Comparison of ENCODE assay signal across 37 cellular contexts in the genomic region with DNA sequence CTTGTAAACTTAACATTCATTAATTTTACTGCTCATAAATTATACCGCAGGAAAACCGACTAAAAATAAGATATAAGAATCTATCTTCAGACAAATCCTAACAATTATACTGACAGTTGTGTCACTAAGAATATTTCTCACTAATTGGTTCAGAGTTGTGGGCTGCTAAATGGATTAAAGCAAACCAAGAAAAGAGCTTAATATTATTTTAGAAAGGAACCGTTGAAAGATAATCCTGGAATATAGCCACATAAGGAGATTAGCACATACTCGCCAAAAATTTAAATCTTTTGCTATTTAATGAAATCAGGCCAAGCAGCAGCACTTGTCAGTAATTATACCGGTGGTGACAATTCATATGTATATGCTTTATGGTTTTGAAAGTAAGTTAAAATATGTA.
"Had no signal": no experiment of that assay in that cellular context is flagged by ENCODE, and none has a peak within 500 bp of the region (broad histone marks: within the 10 kb centered on the region; RNA-seq: fewer than 3 reads in every experiment).

No MANE protein-coding gene starts in this region.

- H3K4me1 ChIP-seq: ascending aorta had no signal

- H3K9me3 ChIP-seq: ascending aorta had no signal

- H3K27me3 ChIP-seq: ascending aorta, cardiac muscle cell had no signal

- H3K9me3 Mint-ChIP-seq: activated B cell treated with CpG ODN at 0.5 μM for 24 hours; activated CD4-positive, alpha-beta memory T cell treated with anti-CD3 and anti-CD28 coated beads, Interleukin-2, amount 10 ng/mL, durations not matched to agents 7 days and 5 days; activated CD4-positive, alpha-beta T cell treated with anti-CD3 and anti-CD28 coated beads, Interleukin-2, amount 10 ng/mL, durations not matched to agents 24 days and 14 days; activated naive CD4-positive, alpha-beta T cell treated with anti-CD3 and anti-CD28 coated beads, Interleukin-2, amount 10 ng/mL, durations not matched to agents 7 days and 5 days; activated naive CD4-positive, alpha-beta T cell treated with anti-CD3 and anti-CD28 coated beads, Interleukin-2, amount 50 U/mL, for 24 hours; activated naive CD8-positive, alpha-beta T cell treated with anti-CD3 and anti-CD28 coated beads, Interleukin-2, amount 10 ng/mL, durations not matched to agents 7 days and 5 days; activated naive CD8-positive, alpha-beta T cell treated with anti-CD3 and anti-CD28 coated beads, Interleukin-2, amount 50 U/mL, for 24 hours; activated T-cell treated with anti-CD3 and anti-CD28 coated beads, Interleukin-2, amount 50 U/mL, for 24 hours; activated T-helper 2 cell treated with anti-CD3 and anti-CD28 coated beads, Interferon-gamma antibody, Interleukin-2, Interleukin-4, amounts not matched to agents 10 μg/mL and 5 μg/mL and 100 μg/mL, durations not matched to agents 14 hours and 24 hours and 36 hours; central memory CD8-positive, alpha-beta T cell; T-helper 1 cell treated with Interleukin-12 subunit alpha and Interleukin-12 subunit beta and Interleukin-4 antibody, amounts not matched to agents 30 μg/mL and 1 μg/mL, for 36 hours; T-helper 2 cell treated with Interferon-gamma antibody and Interleukin-4, amounts not matched to agents 5 μg/mL and 100 μg/mL, for 36 hours had no signal

- H3K36me3 Mint-ChIP-seq: activated CD8-positive, alpha-beta memory T cell treated with anti-CD3 and anti-CD28 coated beads, Interleukin-2, amount 10 ng/mL, durations not matched to agents 7 days and 5 days; activated naive CD4-positive, alpha-beta T cell treated with anti-CD3 and anti-CD28 coated beads, Interleukin-2, amount 10 ng/mL, durations not matched to agents 7 days and 5 days; activated naive CD4-positive, alpha-beta T cell treated with anti-CD3 and anti-CD28 coated beads, Interleukin-2, amount 50 U/mL, for 24 hours; activated naive CD8-positive, alpha-beta T cell; activated naive CD8-positive, alpha-beta T cell treated with anti-CD3 and anti-CD28 coated beads, Interleukin-2, amount 10 ng/mL, durations not matched to agents 7 days and 5 days; brain had no signal

- H3K27ac ChIP-seq: ascending aorta, cardiac muscle cell, VCaP had no signal

- H3K27ac Mint-ChIP-seq: activated B cell treated with CpG ODN at 0.5 μM for 24 hours; activated CD4-positive, alpha-beta memory T cell treated with anti-CD3 and anti-CD28 coated beads, Interleukin-2, amount 10 ng/mL, durations not matched to agents 7 days and 5 days; activated CD4-positive, alpha-beta T cell treated with anti-CD3 and anti-CD28 coated beads, Interleukin-2, amount 10 ng/mL, durations not matched to agents 24 days and 14 days; activated CD8-positive, alpha-beta memory T cell treated with anti-CD3 and anti-CD28 coated beads, Interleukin-2, amount 10 ng/mL, durations not matched to agents 7 days and 5 days; activated CD8-positive, alpha-beta T cell treated with anti-CD3 and anti-CD28 coated beads, Interleukin-2, amount 10 ng/mL, durations not matched to agents 7 days and 5 days; activated naive CD4-positive, alpha-beta T cell treated with anti-CD3 and anti-CD28 coated beads, Interleukin-2, amount 10 ng/mL, durations not matched to agents 7 days and 5 days; activated naive CD4-positive, alpha-beta T cell treated with anti-CD3 and anti-CD28 coated beads, Interleukin-2, amount 50 U/mL, for 24 hours; activated naive CD8-positive, alpha-beta T cell; activated naive CD8-positive, alpha-beta T cell treated with anti-CD3 and anti-CD28 coated beads, Interleukin-2, amount 10 ng/mL, durations not matched to agents 7 days and 5 days; activated naive CD8-positive, alpha-beta T cell treated with anti-CD3 and anti-CD28 coated beads, Interleukin-2, amount 50 U/mL, for 24 hours; activated T-cell treated with anti-CD3 and anti-CD28 coated beads, Interleukin-2, amount 50 U/mL, for 24 hours; activated T-helper 2 cell treated with anti-CD3 and anti-CD28 coated beads, Interferon-gamma antibody, Interleukin-2, Interleukin-4, amounts not matched to agents 10 μg/mL and 5 μg/mL and 100 μg/mL, durations not matched to agents 14 hours and 24 hours and 36 hours; T-helper 1 cell treated with Interleukin-12 subunit alpha and Interleukin-12 subunit beta and Interleukin-4 antibody, amounts not matched to agents 30 μg/mL and 1 μg/mL, for 36 hours; T-helper 2 cell treated with Interferon-gamma antibody and Interleukin-4, amounts not matched to agents 5 μg/mL and 100 μg/mL, for 36 hours had no signal

- ATAC-seq: activated CD8-positive, alpha-beta memory T cell treated with anti-CD3 and anti-CD28 coated beads, Interleukin-2, amount 10 ng/mL, durations not matched to agents 7 days and 5 days; activated CD8-positive, alpha-beta T cell treated with anti-CD3 and anti-CD28 coated beads, Interleukin-2, amount 10 ng/mL, durations not matched to agents 7 days and 5 days; activated naive CD8-positive, alpha-beta T cell treated with anti-CD3 and anti-CD28 coated beads, Interleukin-2, amount 50 U/mL, for 24 hours had no signal

- H3K4me3 Mint-ChIP-seq: activated B cell treated with CpG ODN at 0.5 μM for 24 hours; activated CD4-positive, alpha-beta memory T cell treated with anti-CD3 and anti-CD28 coated beads, Interleukin-2, amount 10 ng/mL, durations not matched to agents 7 days and 5 days; activated CD4-positive, alpha-beta T cell treated with anti-CD3 and anti-CD28 coated beads, Interleukin-2, amount 10 ng/mL, durations not matched to agents 24 days and 14 days; activated CD8-positive, alpha-beta memory T cell treated with anti-CD3 and anti-CD28 coated beads, Interleukin-2, amount 10 ng/mL, durations not matched to agents 7 days and 5 days; activated CD8-positive, alpha-beta T cell treated with anti-CD3 and anti-CD28 coated beads, Interleukin-2, amount 10 ng/mL, durations not matched to agents 7 days and 5 days; activated naive CD4-positive, alpha-beta T cell treated with anti-CD3 and anti-CD28 coated beads, Interleukin-2, amount 10 ng/mL, durations not matched to agents 7 days and 5 days; activated naive CD4-positive, alpha-beta T cell treated with anti-CD3 and anti-CD28 coated beads, Interleukin-2, amount 50 U/mL, for 24 hours; activated naive CD8-positive, alpha-beta T cell; activated naive CD8-positive, alpha-beta T cell treated with anti-CD3 and anti-CD28 coated beads, Interleukin-2, amount 10 ng/mL, durations not matched to agents 7 days and 5 days; activated naive CD8-positive, alpha-beta T cell treated with anti-CD3 and anti-CD28 coated beads, Interleukin-2, amount 50 U/mL, for 24 hours; activated T-cell treated with anti-CD3 and anti-CD28 coated beads, Interleukin-2, amount 50 U/mL, for 24 hours; brain; central memory CD8-positive, alpha-beta T cell; T-helper 1 cell treated with Interleukin-12 subunit alpha and Interleukin-12 subunit beta and Interleukin-4 antibody, amounts not matched to agents 30 μg/mL and 1 μg/mL, for 36 hours; T-helper 2 cell treated with Interferon-gamma antibody and Interleukin-4, amounts not matched to agents 5 μg/mL and 100 μg/mL, for 36 hours had no signal

- H3K36me3 ChIP-seq: ascending aorta, cardiac muscle cell had no signal

- H3K4me3 ChIP-seq: ascending aorta, cardiac muscle cell had no signal

- H3K27me3 Mint-ChIP-seq: activated B cell treated with CpG ODN at 0.5 μM for 24 hours; activated CD4-positive, alpha-beta memory T cell treated with anti-CD3 and anti-CD28 coated beads, Interleukin-2, amount 10 ng/mL, durations not matched to agents 7 days and 5 days; activated CD4-positive, alpha-beta T cell treated with anti-CD3 and anti-CD28 coated beads, Interleukin-2, amount 10 ng/mL, durations not matched to agents 24 days and 14 days; activated CD8-positive, alpha-beta memory T cell treated with anti-CD3 and anti-CD28 coated beads, Interleukin-2, amount 10 ng/mL, durations not matched to agents 7 days and 5 days; activated naive CD4-positive, alpha-beta T cell treated with anti-CD3 and anti-CD28 coated beads, Interleukin-2, amount 10 ng/mL, durations not matched to agents 7 days and 5 days; activated naive CD8-positive, alpha-beta T cell treated with anti-CD3 and anti-CD28 coated beads, Interleukin-2, amount 10 ng/mL, durations not matched to agents 7 days and 5 days; activated naive CD8-positive, alpha-beta T cell treated with anti-CD3 and anti-CD28 coated beads, Interleukin-2, amount 50 U/mL, for 24 hours; activated T-cell treated with anti-CD3 and anti-CD28 coated beads, Interleukin-2, amount 50 U/mL, for 24 hours; brain; central memory CD8-positive, alpha-beta T cell had no signal

- DNase-seq: activated B cell treated with CpG ODN at 0.5 μM for 24 hours; activated CD4-positive, alpha-beta memory T cell treated with anti-CD3 and anti-CD28 coated beads, Interleukin-2, amount 10 ng/mL, durations not matched to agents 7 days and 5 days; activated CD4-positive, alpha-beta T cell treated with anti-CD3 and anti-CD28 coated beads for 4 hours; activated CD4-positive, alpha-beta T cell treated with anti-CD3 and anti-CD28 coated beads, Interleukin-2, amount 10 ng/mL, durations not matched to agents 24 days and 14 days; activated CD4-positive, alpha-beta T cell treated with anti-CD3 and anti-CD28 coated beads, Interleukin-2, amount 50 U/mL, for 1 hour; activated CD4-positive, alpha-beta T cell treated with anti-CD3 and anti-CD28 coated beads, Interleukin-2, amount 50 U/mL, for 4 hours; activated CD4-positive, CD25-positive, alpha-beta regulatory T cell treated with anti-CD3 and anti-CD28 coated beads, Interleukin-2, amount 50 U/mL, for 72 hours; activated CD8-positive, alpha-beta memory T cell treated with anti-CD3 and anti-CD28 coated beads for 24 hours; activated CD8-positive, alpha-beta memory T cell treated with anti-CD3 and anti-CD28 coated beads, Interleukin-2, amount 10 ng/mL, durations not matched to agents 7 days and 5 days; activated CD8-positive, alpha-beta memory T cell treated with anti-CD3 and anti-CD28 coated beads, Interleukin-2, amount 50 U/mL, for 48 hours; activated CD8-positive, alpha-beta T cell treated with anti-CD3 and anti-CD28 coated beads, Interleukin-2, amount 10 ng/mL, durations not matched to agents 7 days and 5 days; activated effector memory CD4-positive, alpha-beta T cell treated with Interleukin-2 at 50 U/mL for 16 hours; activated gamma-delta T cell; activated naive CD4-positive, alpha-beta T cell treated with anti-CD3 and anti-CD28 coated beads, Interleukin-2, amount 10 ng/mL, durations not matched to agents 7 days and 5 days; activated naive CD4-positive, alpha-beta T cell treated with Interleukin-2 at 50 U/mL for 16 hours; activated naive CD8-positive, alpha-beta T cell treated with anti-CD3 and anti-CD28 coated beads, Interleukin-2, amount 10 ng/mL, durations not matched to agents 7 days and 5 days; activated naive CD8-positive, alpha-beta T cell treated with anti-CD3 and anti-CD28 coated beads, Interleukin-2, amount 50 U/mL, for 24 hours; activated T-cell treated with anti-CD3 and anti-CD28 coated beads, Interleukin-2, amount 50 U/mL, for 24 hours; activated T-cell treated with anti-CD3 and anti-CD28 coated beads, Interleukin-2, amount 50 U/mL, for 48 hours; amygdala; anterior cingulate cortex; caudate nucleus; cerebellar nuclear complex; T-helper 2 cell; T-helper 9 cell had no signal

- H3K4me1 Mint-ChIP-seq: activated B cell treated with CpG ODN at 0.5 μM for 24 hours; activated CD4-positive, alpha-beta memory T cell treated with anti-CD3 and anti-CD28 coated beads, Interleukin-2, amount 10 ng/mL, durations not matched to agents 7 days and 5 days; activated CD4-positive, alpha-beta T cell treated with anti-CD3 and anti-CD28 coated beads, Interleukin-2, amount 10 ng/mL, durations not matched to agents 24 days and 14 days; activated CD8-positive, alpha-beta memory T cell treated with anti-CD3 and anti-CD28 coated beads, Interleukin-2, amount 10 ng/mL, durations not matched to agents 7 days and 5 days; activated naive CD4-positive, alpha-beta T cell treated with anti-CD3 and anti-CD28 coated beads, Interleukin-2, amount 10 ng/mL, durations not matched to agents 7 days and 5 days; activated naive CD4-positive, alpha-beta T cell treated with anti-CD3 and anti-CD28 coated beads, Interleukin-2, amount 50 U/mL, for 24 hours; activated naive CD8-positive, alpha-beta T cell treated with anti-CD3 and anti-CD28 coated beads, Interleukin-2, amount 10 ng/mL, durations not matched to agents 7 days and 5 days; activated naive CD8-positive, alpha-beta T cell treated with anti-CD3 and anti-CD28 coated beads, Interleukin-2, amount 50 U/mL, for 24 hours; central memory CD8-positive, alpha-beta T cell had no signal

- FAIRE-seq: bronchial epithelial cell, TTC549 had no signal
